In the genomic region with DNA sequence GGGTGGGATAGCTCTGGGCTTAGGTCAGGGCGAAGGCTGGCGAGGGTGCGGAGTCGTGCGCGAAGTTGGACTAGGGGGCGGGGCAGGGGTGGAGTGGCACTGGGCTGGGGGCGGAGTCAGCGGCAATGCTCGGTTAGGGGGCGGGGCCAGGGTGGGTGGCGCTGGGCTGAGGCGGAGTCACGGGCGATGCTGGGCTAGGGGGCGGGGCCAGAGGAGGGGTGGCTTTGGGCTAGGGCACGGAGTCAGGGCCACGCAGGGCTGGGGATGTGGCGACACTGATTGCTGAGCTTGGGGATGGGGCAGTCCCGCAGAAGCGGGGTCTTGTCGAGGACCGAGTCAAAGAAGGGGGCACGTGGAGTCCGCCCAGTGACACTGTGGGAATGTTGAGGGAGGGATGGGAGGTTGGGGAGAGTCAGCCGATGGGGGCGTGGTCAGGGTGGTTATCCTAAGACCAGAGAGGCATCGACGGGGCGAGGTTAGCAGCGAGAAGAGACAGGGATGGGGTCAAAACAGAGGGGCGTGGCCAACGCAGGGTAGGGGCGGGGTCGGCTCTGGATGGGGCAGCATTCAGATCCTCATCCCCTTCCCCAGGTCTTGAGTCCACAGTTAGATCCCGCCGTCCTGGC, we compare ENCODE assay signal across 8 cellular contexts. TPM values are rescaled to one million over a fixed set of nuclear protein-coding genes. Genes with fewer than 3 reads are reported as not detected.
DNase-seq lines count a peak whose midpoint lies in the region; ATAC-seq and TF ChIP-seq lines count a peak whose summit lies in the region.

No MANE protein-coding gene starts in this region.

- H3K27ac ChIP-seq in neural progenitor cell: no peak overlapping the region
- H3K27ac ChIP-seq in thoracic aorta: no peak overlapping the region

- H3K36me3 Mint-ChIP-seq in neural progenitor cell: peaks cover 9% of the 10 kb centered on the region

- H3K79me2 ChIP-seq in neural progenitor cell (ENCODE audit: low read depth): no peaks in the 10 kb centered on the region

- H3K4me3 ChIP-seq in neural progenitor cell (peak overlapping the region; percentile 35), thoracic aorta (no peak overlapping the region)

- peak overlapping the region; percentile 79 for H3K4me3 Mint-ChIP-seq in neural progenitor cell

- ATAC-seq in thoracic aorta (ENCODE audit: insufficient number of reproducible peaks, low FRiP score, low read depth): no peak

- H3K27me3 Mint-ChIP-seq in neural progenitor cell (ENCODE audit: insufficient read depth, low read depth): peaks cover 10% of the 10 kb centered on the region

- no peaks in the 10 kb centered on the region for H3K9me3 Mint-ChIP-seq in neural progenitor cell

- H3K4me1 Mint-ChIP-seq in neural progenitor cell: peaks cover 13% of the 10 kb centered on the region

- no peak overlapping the region for H2AFZ ChIP-seq in neural progenitor cell (replicated peaks)

- DNase-seq in GM10266 (ENCODE audit: extremely low spot score): peak; percentile 92
- DNase-seq in NOMO-1 treated with dmso at 0.1 percent for 144 hours (lab: John Stamatoyannopoulos, UW; ENCODE audit: unreplicated experiment): peak; percentile 39
- peak; percentile 81 for DNase-seq in activated T-cell treated with anti-CD3 and anti-CD28 coated beads for 4 hours
- peak; percentile 67 for DNase-seq in fibroblast of gingiva (ENCODE audit: low read depth)
- DNase-seq in neural progenitor cell (ENCODE audit: low spot score): peak; percentile 97
- DNase-seq in thoracic aorta (ENCODE audit: low spot score): peak; percentile 30
- DNase-seq in NCI-H345 (lab: John Stamatoyannopoulos, UW): no peak
- DNase-seq in DMS153 (lab: John Stamatoyannopoulos, UW): no peak

- H3K4me2 ChIP-seq in neural progenitor cell: peak overlapping the region; percentile 75

- no peak overlapping the region for H3K27ac Mint-ChIP-seq in neural progenitor cell

- peaks cover 24% of the 10 kb centered on the region for H3F3A ChIP-seq in neural progenitor cell (ENCODE audit: low read depth)

- H3K36me3 ChIP-seq in neural progenitor cell (no peaks in the 10 kb centered on the region), thoracic aorta (peaks cover 18% of the 10 kb centered on the region)

- no peaks in the 10 kb centered on the region for H3K9me3 ChIP-seq in neural progenitor cell (ENCODE audit: low read depth)
- H3K9me3 ChIP-seq in thoracic aorta: no peaks in the 10 kb centered on the region

- no peaks in the 10 kb centered on the region for H3K27me3 ChIP-seq in neural progenitor cell
- no peaks in the 10 kb centered on the region for H3K27me3 ChIP-seq in thoracic aorta (replicated peaks; ENCODE audit: insufficient read depth)

- TF ChIP-seq CTCF in GM10266 (IDR thresholded peaks at IDR 0.05; ENCODE audit: control insufficient read depth, insufficient read depth, low read depth, missing control alignments): no peak
- TF ChIP-seq CTCF in neural progenitor cell (IDR thresholded peaks at IDR 0.05): no peak
- TF ChIP-seq CTCF in thoracic aorta (IDR thresholded peaks at IDR 0.05): no peak

- H3K9ac ChIP-seq in neural progenitor cell: no peak overlapping the region

- peaks cover 50% of the 10 kb centered on the region for H4K20me1 ChIP-seq in neural progenitor cell (ENCODE audit: low read depth)

- H3K4me1 ChIP-seq in neural progenitor cell: peaks cover 7% of the 10 kb centered on the region
- no peaks in the 10 kb centered on the region for H3K4me1 ChIP-seq in thoracic aorta (ENCODE audit: control insufficient read depth in 1 of 2, low read depth in 2 of 2)

RNA-seq across cellular contexts. Expression of gene HOMER3, which starts 8.7 kb away (rescaled TPM):
- total RNA-seq in neural progenitor cell (ENCODE audit: low replicate concordance) (28.2 and 66.9 TPM in 2 replicates), thoracic aorta (100 to 1,000 TPM in 1 of 2 donors, 10 to 100 TPM in 1; 40.6 to 100 TPM)

RNA-seq across cellular contexts. Expression of gene DDX49, which starts 12.8 kb away (rescaled TPM):
- total RNA-seq in neural progenitor cell (ENCODE audit: low replicate concordance): 19.9 and 23.4 TPM in 2 replicates
- total RNA-seq in thoracic aorta: 10 to 100 TPM; 34.5 to 41.7 TPM

RNA-seq across cellular contexts. Expression of gene COPE, which starts 13.1 kb away (rescaled TPM):
- total RNA-seq in neural progenitor cell (ENCODE audit: low replicate concordance): 95.2 and 225 TPM in 2 replicates
- total RNA-seq in thoracic aorta: 100 to 1,000 TPM; 134 to 266 TPM

RNA-seq across cellular contexts. Expression of gene CERS1, which starts 36.4 kb away (rescaled TPM):
- 1.9 and 7.6 TPM in 2 replicates for total RNA-seq in neural progenitor cell (ENCODE audit: low replicate concordance)
- total RNA-seq in thoracic aorta: 1 to 10 TPM; 1.1 to 1.7 TPM

Comparison
In these comparisons a context has a peak if more than half of its experiments do, and no peak if none do; other contexts are left out.
1. DNase-seq: peak in GM10266 (single experiment), NOMO-1 treated with dmso at 0.1 percent for 144 hours (single experiment), activated T-cell treated with anti-CD3 and anti-CD28 coated beads for 4 hours (single experiment), fibroblast of gingiva (single experiment), neural progenitor cell (single experiment) and thoracic aorta (single experiment); none in NCI-H345 (single experiment) and DMS153 (single experiment).